In genomic region chr2:216181351-216181750, GRCh38 we compare ENCODE assay signal across 19 cellular contexts.
A peak's percentile ranks its signal among the peaks of the same experiment; 100 is the strongest.
DNase-seq lines count a peak whose midpoint lies in the region; ATAC-seq and TF ChIP-seq lines count a peak whose summit lies in the region.
"Had no signal": no experiment of that assay in that cellular context is flagged by ENCODE, and none has a peak within 500 bp of the region (broad histone marks: within the 10 kb centered on the region; RNA-seq: fewer than 3 reads in every experiment).

No MANE protein-coding gene starts in this region.

- peaks cover 82% of the 10 kb centered on the region for H3K36me3 Mint-ChIP-seq in CD8-positive, alpha-beta T cell

- H3K27me3 Mint-ChIP-seq in CD8-positive, alpha-beta T cell (ENCODE audit: low read depth): no peaks in the 10 kb centered on the region
- H3K27me3 Mint-ChIP-seq: dendritic cell treated with granulocyte-macrophage colony-stimulating factor and Interleukin-4, amounts not matched to agents 40 ng/mL and 50 ng/mL, for 4 days; naive thymus-derived CD8-positive, alpha-beta T cell had no signal

- no peak for TF ChIP-seq CTCF in A673 (conservative IDR thresholded peaks at IDR 0.05; ENCODE audit: low read depth, low read length)
- no peak for TF ChIP-seq CTCF in CD8-positive, alpha-beta T cell (IDR thresholded peaks at IDR 0.05)
- no peak for TF ChIP-seq CTCF in spleen (IDR thresholded peaks at IDR 0.05 in 8 of 11, conservative IDR thresholded peaks at IDR 0.05 in 3 of 11)

- ATAC-seq in CD8-positive, alpha-beta T cell: no peak
- no peak for ATAC-seq in HG02678 (IDR thresholded peaks at IDR 0.05; ENCODE audit: unreplicated experiment)
- no peak for ATAC-seq in GM19452 (IDR thresholded peaks at IDR 0.05; ENCODE audit: unreplicated experiment)
- ATAC-seq in GM21447 (IDR thresholded peaks at IDR 0.05; ENCODE audit: unreplicated experiment): no peak
- ATAC-seq: naive thymus-derived CD8-positive, alpha-beta T cell had no signal

- H3K4me1 ChIP-seq in A673 (ENCODE audit: insufficient read depth, low read length, poor library complexity, severe bottlenecking): peaks cover 14% of the 10 kb centered on the region
- H3K4me1 ChIP-seq in CD8-positive, alpha-beta T cell (ENCODE audit: insufficient read depth, low read length): peaks cover 19% of the 10 kb centered on the region
- peaks cover 16 to 71% (median 36%) of the 10 kb centered on the region in 6 donors for H3K4me1 ChIP-seq in spleen
- H3K4me1 ChIP-seq: breast epithelium had no signal

- no peaks in the 10 kb centered on the region for H3K9me3 Mint-ChIP-seq in CD8-positive, alpha-beta T cell
- H3K9me3 Mint-ChIP-seq: dendritic cell treated with granulocyte-macrophage colony-stimulating factor and Interleukin-4, amounts not matched to agents 40 ng/mL and 50 ng/mL, for 4 days; naive thymus-derived CD8-positive, alpha-beta T cell had no signal

- peaks cover 81% of the 10 kb centered on the region for H3K4me1 Mint-ChIP-seq in CD8-positive, alpha-beta T cell (ENCODE audit: low read depth)

- no peak overlapping the region for H3K27ac ChIP-seq in A673 (ENCODE audit: low read depth, low read length, poor library complexity, severe bottlenecking)
- no peak overlapping the region for H3K27ac ChIP-seq in CD8-positive, alpha-beta T cell (ENCODE audit: low read depth, low read length)
- no peak overlapping the region for H3K27ac ChIP-seq in spleen
- H3K27ac ChIP-seq: breast epithelium had no signal

- H3K4me3 ChIP-seq in A673 (ENCODE audit: low read depth, low read length, poor library complexity, severe bottlenecking) (no peak overlapping the region), spleen (no peak overlapping the region)
- H3K4me3 ChIP-seq in CD8-positive, alpha-beta T cell (ENCODE audit: low read depth, low read length): no peak overlapping the region
- H3K4me3 ChIP-seq: breast epithelium had no signal

- H3K9me3 ChIP-seq in A673 (ENCODE audit: low read depth, low read length, poor library complexity, severe bottlenecking) (no peaks in the 10 kb centered on the region), spleen (no peaks in the 10 kb centered on the region)
- no peaks in the 10 kb centered on the region for H3K9me3 ChIP-seq in CD8-positive, alpha-beta T cell (ENCODE audit: low read length)
- H3K9me3 ChIP-seq: breast epithelium had no signal

- peak overlapping the region; percentile 70 for H3K27ac Mint-ChIP-seq in CD8-positive, alpha-beta T cell

- DNase-seq in A673 (ENCODE audit: low spot score) (peak; percentile 54), OCI-M1 (lab: John Stamatoyannopoulos, UW) (peak; percentile 22), erythroblast (lab: John Stamatoyannopoulos, UW) (peak; percentile 6 to 49), spleen (no peak)
- no peak for DNase-seq in CD8-positive, alpha-beta T cell
- DNase-seq: activated CD4-positive, alpha-beta T cell treated with anti-CD3 and anti-CD28 coated beads, Interleukin-2, amount 50 U/mL, for 4 hours; activated T-cell treated with anti-CD3 and anti-CD28 coated beads, Interleukin-2, amount 50 U/mL, for 1 hour; foreskin melanocyte; kidney; mesenchymal stem cell; naive thymus-derived CD8-positive, alpha-beta T cell; NCI-H1092 treated with DMSO at 0.1 percent for 48 hours; NCI-H2081 treated with DMSO at 0.1 percent for 48 hours; NCI-H510A treated with DMSO at 0.1 percent for 48 hours had no signal

- peaks cover 57% of the 10 kb centered on the region for H3K36me3 ChIP-seq in A673 (ENCODE audit: insufficient read depth, low read length, poor library complexity, severe bottlenecking)
- H3K36me3 ChIP-seq in CD8-positive, alpha-beta T cell (ENCODE audit: insufficient read depth, low read length): peaks cover 8% of the 10 kb centered on the region
- peaks cover 0 to 64% (median 29%) of the 10 kb centered on the region in 6 donors for H3K36me3 ChIP-seq in spleen
- H3K36me3 ChIP-seq: breast epithelium had no signal

- WGBS in spleen, 5 donors: 91 to 98% (median 97%) methylated on average over 6 of the region's 6 CpGs

- no peaks in the 10 kb centered on the region for H3K27me3 ChIP-seq in A673 (replicated peaks; ENCODE audit: insufficient read depth, low read depth, low read length, poor library complexity)
- no peaks in the 10 kb centered on the region for H3K27me3 ChIP-seq in CD8-positive, alpha-beta T cell (ENCODE audit: insufficient read depth, low read length)
- H3K27me3 ChIP-seq in spleen (replicated peaks in 1 of 7): no peaks in the 10 kb centered on the region
- H3K27me3 ChIP-seq: breast epithelium had no signal

- H3K4me3 Mint-ChIP-seq in CD8-positive, alpha-beta T cell: no peak overlapping the region
- H3K4me3 Mint-ChIP-seq: dendritic cell treated with granulocyte-macrophage colony-stimulating factor and Interleukin-4, amounts not matched to agents 40 ng/mL and 50 ng/mL, for 4 days had no signal

- no peak for TF ChIP-seq POLR2A in erythroblast (IDR thresholded peaks at IDR 0.05; ENCODE audit: low read length)
- no peak for TF ChIP-seq POLR2A in spleen (IDR thresholded peaks at IDR 0.05)

- BruUV-seq in A673 (replicated peaks; lab: Mats Ljungman, UMichigan): no TSS peak

- intact Hi-C loops in A673 (cut with micrococcal nuclease; ENCODE audit: unreplicated experiment): no loop called here
- intact Hi-C loops in CD8-positive, alpha-beta T cell (cut with DNase I, micrococcal nuclease): no loop called here
- intact Hi-C loops in spleen (cut with DNase I; ENCODE audit: low total_unique reads): no loop called here

- POLR2A ChIA-PET in A673 (lab: Charles Lee; ENCODE audit: low non-redundant PET): no interaction called here
- POLR2A ChIA-PET in CD8-positive, alpha-beta T cell (lab: Charles Lee): no interaction called here

- CTCF ChIA-PET in A673 (lab: Charles Lee): no interaction called here
- CTCF ChIA-PET in CD8-positive, alpha-beta T cell (lab: Charles Lee): no interaction called here

Comparison
In these comparisons a context has a peak if more than half of its experiments do, and no peak if none do; other contexts are left out.
1. DNase-seq: peak in A673 (single experiment), OCI-M1 (single experiment) and erythroblast (2 of 2); none in CD8-positive, alpha-beta T cell (0 of 7) and spleen (single experiment).